1 cellular context compared by ENCODE assay signal in the genomic region with DNA sequence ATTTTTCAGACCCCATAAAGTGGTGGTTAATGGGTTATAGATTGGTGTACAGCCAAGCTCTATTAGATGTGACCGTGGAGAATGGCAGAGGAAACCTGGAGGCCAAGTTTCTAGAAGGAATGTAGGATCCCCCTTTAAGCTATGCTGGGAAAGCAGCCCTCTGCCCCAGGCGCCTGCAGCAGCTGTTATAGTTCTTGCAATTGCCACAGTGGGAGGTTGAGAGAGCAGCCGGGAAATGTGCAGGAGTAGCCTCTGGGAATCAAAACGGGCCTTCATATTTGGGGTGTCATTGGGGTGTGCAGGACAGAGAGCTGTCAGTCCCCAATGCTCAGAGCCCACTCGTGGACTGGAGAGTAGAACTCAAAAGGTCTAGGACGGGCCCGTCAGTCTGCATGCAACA.
TF ChIP-seq lines count a peak whose summit lies in the region.

No MANE protein-coding gene starts in this region.

TF ChIP-seq in WTC11, 78 proteins besides CTCF, POLR2A, EP300 and RAD21 (continued from another document):
- TF ChIP-seq, protein P1, sequence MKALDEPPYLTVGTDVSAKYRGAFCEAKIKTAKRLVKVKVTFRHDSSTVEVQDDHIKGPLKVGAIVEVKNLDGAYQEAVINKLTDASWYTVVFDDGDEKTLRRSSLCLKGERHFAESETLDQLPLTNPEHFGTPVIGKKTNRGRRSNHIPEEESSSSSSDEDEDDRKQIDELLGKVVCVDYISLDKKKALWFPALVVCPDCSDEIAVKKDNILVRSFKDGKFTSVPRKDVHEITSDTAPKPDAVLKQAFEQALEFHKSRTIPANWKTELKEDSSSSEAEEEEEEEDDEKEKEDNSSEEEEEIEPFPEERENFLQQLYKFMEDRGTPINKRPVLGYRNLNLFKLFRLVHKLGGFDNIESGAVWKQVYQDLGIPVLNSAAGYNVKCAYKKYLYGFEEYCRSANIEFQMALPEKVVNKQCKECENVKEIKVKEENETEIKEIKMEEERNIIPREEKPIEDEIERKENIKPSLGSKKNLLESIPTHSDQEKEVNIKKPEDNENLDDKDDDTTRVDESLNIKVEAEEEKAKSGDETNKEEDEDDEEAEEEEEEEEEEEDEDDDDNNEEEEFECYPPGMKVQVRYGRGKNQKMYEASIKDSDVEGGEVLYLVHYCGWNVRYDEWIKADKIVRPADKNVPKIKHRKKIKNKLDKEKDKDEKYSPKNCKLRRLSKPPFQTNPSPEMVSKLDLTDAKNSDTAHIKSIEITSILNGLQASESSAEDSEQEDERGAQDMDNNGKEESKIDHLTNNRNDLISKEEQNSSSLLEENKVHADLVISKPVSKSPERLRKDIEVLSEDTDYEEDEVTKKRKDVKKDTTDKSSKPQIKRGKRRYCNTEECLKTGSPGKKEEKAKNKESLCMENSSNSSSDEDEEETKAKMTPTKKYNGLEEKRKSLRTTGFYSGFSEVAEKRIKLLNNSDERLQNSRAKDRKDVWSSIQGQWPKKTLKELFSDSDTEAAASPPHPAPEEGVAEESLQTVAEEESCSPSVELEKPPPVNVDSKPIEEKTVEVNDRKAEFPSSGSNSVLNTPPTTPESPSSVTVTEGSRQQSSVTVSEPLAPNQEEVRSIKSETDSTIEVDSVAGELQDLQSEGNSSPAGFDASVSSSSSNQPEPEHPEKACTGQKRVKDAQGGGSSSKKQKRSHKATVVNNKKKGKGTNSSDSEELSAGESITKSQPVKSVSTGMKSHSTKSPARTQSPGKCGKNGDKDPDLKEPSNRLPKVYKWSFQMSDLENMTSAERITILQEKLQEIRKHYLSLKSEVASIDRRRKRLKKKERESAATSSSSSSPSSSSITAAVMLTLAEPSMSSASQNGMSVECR (CRISPR knock-in tag; IDR thresholded peaks at IDR 0.05; ENCODE audit: borderline replicate concordance), result no peak
- TF ChIP-seq KAT7 (CRISPR knock-in tag; IDR thresholded peaks at IDR 0.05; ENCODE audit: borderline replicate concordance), result no peak
- TF ChIP-seq, protein P2, sequence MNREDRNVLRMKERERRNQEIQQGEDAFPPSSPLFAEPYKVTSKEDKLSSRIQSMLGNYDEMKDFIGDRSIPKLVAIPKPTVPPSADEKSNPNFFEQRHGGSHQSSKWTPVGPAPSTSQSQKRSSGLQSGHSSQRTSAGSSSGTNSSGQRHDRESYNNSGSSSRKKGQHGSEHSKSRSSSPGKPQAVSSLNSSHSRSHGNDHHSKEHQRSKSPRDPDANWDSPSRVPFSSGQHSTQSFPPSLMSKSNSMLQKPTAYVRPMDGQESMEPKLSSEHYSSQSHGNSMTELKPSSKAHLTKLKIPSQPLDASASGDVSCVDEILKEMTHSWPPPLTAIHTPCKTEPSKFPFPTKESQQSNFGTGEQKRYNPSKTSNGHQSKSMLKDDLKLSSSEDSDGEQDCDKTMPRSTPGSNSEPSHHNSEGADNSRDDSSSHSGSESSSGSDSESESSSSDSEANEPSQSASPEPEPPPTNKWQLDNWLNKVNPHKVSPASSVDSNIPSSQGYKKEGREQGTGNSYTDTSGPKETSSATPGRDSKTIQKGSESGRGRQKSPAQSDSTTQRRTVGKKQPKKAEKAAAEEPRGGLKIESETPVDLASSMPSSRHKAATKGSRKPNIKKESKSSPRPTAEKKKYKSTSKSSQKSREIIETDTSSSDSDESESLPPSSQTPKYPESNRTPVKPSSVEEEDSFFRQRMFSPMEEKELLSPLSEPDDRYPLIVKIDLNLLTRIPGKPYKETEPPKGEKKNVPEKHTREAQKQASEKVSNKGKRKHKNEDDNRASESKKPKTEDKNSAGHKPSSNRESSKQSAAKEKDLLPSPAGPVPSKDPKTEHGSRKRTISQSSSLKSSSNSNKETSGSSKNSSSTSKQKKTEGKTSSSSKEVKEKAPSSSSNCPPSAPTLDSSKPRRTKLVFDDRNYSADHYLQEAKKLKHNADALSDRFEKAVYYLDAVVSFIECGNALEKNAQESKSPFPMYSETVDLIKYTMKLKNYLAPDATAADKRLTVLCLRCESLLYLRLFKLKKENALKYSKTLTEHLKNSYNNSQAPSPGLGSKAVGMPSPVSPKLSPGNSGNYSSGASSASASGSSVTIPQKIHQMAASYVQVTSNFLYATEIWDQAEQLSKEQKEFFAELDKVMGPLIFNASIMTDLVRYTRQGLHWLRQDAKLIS (CRISPR knock-in tag; IDR thresholded peaks at IDR 0.05; ENCODE audit: borderline replicate concordance), result no peak
- TF ChIP-seq, protein P3, sequence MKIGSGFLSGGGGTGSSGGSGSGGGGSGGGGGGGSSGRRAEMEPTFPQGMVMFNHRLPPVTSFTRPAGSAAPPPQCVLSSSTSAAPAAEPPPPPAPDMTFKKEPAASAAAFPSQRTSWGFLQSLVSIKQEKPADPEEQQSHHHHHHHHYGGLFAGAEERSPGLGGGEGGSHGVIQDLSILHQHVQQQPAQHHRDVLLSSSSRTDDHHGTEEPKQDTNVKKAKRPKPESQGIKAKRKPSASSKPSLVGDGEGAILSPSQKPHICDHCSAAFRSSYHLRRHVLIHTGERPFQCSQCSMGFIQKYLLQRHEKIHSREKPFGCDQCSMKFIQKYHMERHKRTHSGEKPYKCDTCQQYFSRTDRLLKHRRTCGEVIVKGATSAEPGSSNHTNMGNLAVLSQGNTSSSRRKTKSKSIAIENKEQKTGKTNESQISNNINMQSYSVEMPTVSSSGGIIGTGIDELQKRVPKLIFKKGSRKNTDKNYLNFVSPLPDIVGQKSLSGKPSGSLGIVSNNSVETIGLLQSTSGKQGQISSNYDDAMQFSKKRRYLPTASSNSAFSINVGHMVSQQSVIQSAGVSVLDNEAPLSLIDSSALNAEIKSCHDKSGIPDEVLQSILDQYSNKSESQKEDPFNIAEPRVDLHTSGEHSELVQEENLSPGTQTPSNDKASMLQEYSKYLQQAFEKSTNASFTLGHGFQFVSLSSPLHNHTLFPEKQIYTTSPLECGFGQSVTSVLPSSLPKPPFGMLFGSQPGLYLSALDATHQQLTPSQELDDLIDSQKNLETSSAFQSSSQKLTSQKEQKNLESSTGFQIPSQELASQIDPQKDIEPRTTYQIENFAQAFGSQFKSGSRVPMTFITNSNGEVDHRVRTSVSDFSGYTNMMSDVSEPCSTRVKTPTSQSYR (CRISPR knock-in tag; IDR thresholded peaks at IDR 0.05), result no peak
- TF ChIP-seq ETV6 (CRISPR knock-in tag; IDR thresholded peaks at IDR 0.05), result no peak
- TF ChIP-seq, protein P4, sequence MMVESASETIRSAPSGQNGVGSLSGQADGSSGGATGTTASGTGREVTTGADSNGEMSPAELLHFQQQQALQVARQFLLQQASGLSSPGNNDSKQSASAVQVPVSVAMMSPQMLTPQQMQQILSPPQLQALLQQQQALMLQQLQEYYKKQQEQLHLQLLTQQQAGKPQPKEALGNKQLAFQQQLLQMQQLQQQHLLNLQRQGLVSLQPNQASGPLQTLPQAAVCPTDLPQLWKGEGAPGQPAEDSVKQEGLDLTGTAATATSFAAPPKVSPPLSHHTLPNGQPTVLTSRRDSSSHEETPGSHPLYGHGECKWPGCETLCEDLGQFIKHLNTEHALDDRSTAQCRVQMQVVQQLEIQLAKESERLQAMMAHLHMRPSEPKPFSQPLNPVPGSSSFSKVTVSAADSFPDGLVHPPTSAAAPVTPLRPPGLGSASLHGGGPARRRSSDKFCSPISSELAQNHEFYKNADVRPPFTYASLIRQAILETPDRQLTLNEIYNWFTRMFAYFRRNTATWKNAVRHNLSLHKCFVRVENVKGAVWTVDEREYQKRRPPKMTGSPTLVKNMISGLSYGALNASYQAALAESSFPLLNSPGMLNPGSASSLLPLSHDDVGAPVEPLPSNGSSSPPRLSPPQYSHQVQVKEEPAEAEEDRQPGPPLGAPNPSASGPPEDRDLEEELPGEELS (CRISPR knock-in tag; IDR thresholded peaks at IDR 0.05), result no peak
- no peak for TF ChIP-seq GABPB1 (CRISPR knock-in tag; IDR thresholded peaks at IDR 0.05)
- TF ChIP-seq, protein P5, sequence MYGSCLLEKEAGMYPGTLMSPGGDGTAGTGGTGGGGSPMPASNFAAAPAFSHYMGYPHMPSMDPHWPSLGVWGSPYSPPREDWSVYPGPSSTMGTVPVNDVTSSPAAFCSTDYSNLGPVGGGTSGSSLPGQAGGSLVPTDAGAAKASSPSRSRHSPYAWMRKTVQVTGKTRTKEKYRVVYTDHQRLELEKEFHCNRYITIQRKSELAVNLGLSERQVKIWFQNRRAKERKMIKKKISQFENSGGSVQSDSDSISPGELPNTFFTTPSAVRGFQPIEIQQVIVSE (CRISPR knock-in tag; IDR thresholded peaks at IDR 0.05; ENCODE audit: borderline replicate concordance), result no peak
- TF ChIP-seq, protein P6, sequence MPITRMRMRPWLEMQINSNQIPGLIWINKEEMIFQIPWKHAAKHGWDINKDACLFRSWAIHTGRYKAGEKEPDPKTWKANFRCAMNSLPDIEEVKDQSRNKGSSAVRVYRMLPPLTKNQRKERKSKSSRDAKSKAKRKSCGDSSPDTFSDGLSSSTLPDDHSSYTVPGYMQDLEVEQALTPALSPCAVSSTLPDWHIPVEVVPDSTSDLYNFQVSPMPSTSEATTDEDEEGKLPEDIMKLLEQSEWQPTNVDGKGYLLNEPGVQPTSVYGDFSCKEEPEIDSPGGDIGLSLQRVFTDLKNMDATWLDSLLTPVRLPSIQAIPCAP (CRISPR knock-in tag; IDR thresholded peaks at IDR 0.05), result no peak
- TF ChIP-seq ZNF416 (CRISPR knock-in tag; IDR thresholded peaks at IDR 0.05), result no peak
TF ChIP-seq in WTC11: peak in this region for 0.
